ENCODE assay signal across 8 cellular contexts in genomic region chr1:43530483-43531452, GRCh38.
DNase-seq lines count a peak whose midpoint lies in the region; ATAC-seq, FAIRE-seq and TF ChIP-seq lines count a peak whose summit lies in the region.

Gene PTPRF (plus strand): TSS chr1:43530883. CDS start chr1:43545076, 14,193 bp downstream.

- H2AFZ ChIP-seq in KMS-11 (ENCODE audit: low read depth) = peak within 1 kb of the TSS; percentile 74; the same call in 1 of the 2 replicates

- DNase-seq in D721Med (ENCODE audit: insufficient read length, low spot score) = peak; percentile 74
- DNase-seq in dedifferentiated amniotic fluid mesenchymal stem cell (ENCODE audit: extremely low spot score) = peak; percentile 51
- peak in 2 of 3 donors; percentile 10 to 19 for DNase-seq in stimulated activated CD4-positive, alpha-beta T cell treated with anti-CD3 and anti-CD28 coated beads, Interleukin-12 subunit alpha, Interleukin-12 subunit beta, amount 100 ng/mL, for 48 hours (ENCODE audit: low read depth in 2 of 3, low spot score in 1 of 3)

- H4K20me1 ChIP-seq in KMS-11 (ENCODE audit: insufficient read depth) = no peaks in the 10 kb centered on the region

- H3K4me1 Mint-ChIP-seq in T-helper 1 cell treated with Interleukin-12 subunit alpha and Interleukin-12 subunit beta and Interleukin-4 antibody, amounts not matched to agents 30 μg/mL and 1 μg/mL, for 36 hours (ENCODE audit: low read depth) = peaks cover 13% of the 10 kb centered on the region

- H3K4me3 Mint-ChIP-seq in T-helper 1 cell treated with Interleukin-12 subunit alpha and Interleukin-12 subunit beta and Interleukin-4 antibody, amounts not matched to agents 30 μg/mL and 1 μg/mL, for 36 hours = peak within 1 kb of the TSS; percentile 88

- FAIRE-seq in D721Med (lab: Jason Lieb, UNC) = no peak

- no peaks in the 10 kb centered on the region for H3K9me3 Mint-ChIP-seq in T-helper 1 cell treated with Interleukin-12 subunit alpha and Interleukin-12 subunit beta and Interleukin-4 antibody, amounts not matched to agents 30 μg/mL and 1 μg/mL, for 36 hours

- H3K27me3 ChIP-seq in KMS-11 (ENCODE audit: insufficient read depth, low read depth) (no peaks in the 10 kb centered on the region), layer of hippocampus (ENCODE audit: control insufficient read depth, insufficient read depth, low read length) (no peaks in the 10 kb centered on the region)

- H3K27ac ChIP-seq in KMS-11 = no peak within 1 kb of the TSS
- H3K27ac ChIP-seq in layer of hippocampus (ENCODE audit: low read depth, low read length) = peak within 1 kb of the TSS; percentile 65

- no peak within 1 kb of the TSS for H3K4me3 ChIP-seq in KMS-11 (IDR thresholded peaks at IDR 0.05; ENCODE audit: insufficient read depth, low read depth, low read length)

- TF ChIP-seq CTCF in D721Med (IDR thresholded peaks at IDR 0.05; ENCODE audit: insufficient read depth, missing control alignments) = no peak
- TF ChIP-seq CTCF in KMS-11 (conservative IDR thresholded peaks at IDR 0.05; ENCODE audit: low read depth, low read length) = no peak

- no peak within 1 kb of the TSS for H3K27ac Mint-ChIP-seq in T-helper 1 cell treated with Interleukin-12 subunit alpha and Interleukin-12 subunit beta and Interleukin-4 antibody, amounts not matched to agents 30 μg/mL and 1 μg/mL, for 36 hours

- H3K9ac ChIP-seq in KMS-11 = peak within 1 kb of the TSS; percentile 41; the same call in 1 of the 2 replicates

- H3K79me2 ChIP-seq in KMS-11 (ENCODE audit: insufficient read depth, low read depth) = no peaks in the 10 kb centered on the region

- no peaks in the 10 kb centered on the region for H3K36me3 ChIP-seq in KMS-11 (ENCODE audit: insufficient read depth)

- H3K27me3 Mint-ChIP-seq in T-helper 1 cell treated with Interleukin-12 subunit alpha and Interleukin-12 subunit beta and Interleukin-4 antibody, amounts not matched to agents 30 μg/mL and 1 μg/mL, for 36 hours (ENCODE audit: low read depth) = peaks cover 58% of the 10 kb centered on the region

- ATAC-seq in HG02571 (IDR thresholded peaks at IDR 0.05; ENCODE audit: unreplicated experiment) = no peak
- no peak for ATAC-seq in GM19463 (IDR thresholded peaks at IDR 0.05; ENCODE audit: unreplicated experiment)

- peaks cover 16% of the 10 kb centered on the region for H3K4me1 ChIP-seq in KMS-11 (ENCODE audit: low read depth, poor library complexity, severe bottlenecking)

- H3K4me2 ChIP-seq in KMS-11 = peak within 1 kb of the TSS; percentile 76

- H3K36me3 Mint-ChIP-seq in T-helper 1 cell treated with Interleukin-12 subunit alpha and Interleukin-12 subunit beta and Interleukin-4 antibody, amounts not matched to agents 30 μg/mL and 1 μg/mL, for 36 hours (ENCODE audit: low read depth) = peaks cover 2% of the 10 kb centered on the region

Comparison
In these comparisons a context has a peak if more than half of its experiments do, and no peak if none do; other contexts are left out.
1. DNase-seq: peak in every context shown above with its lines; median percentile 74 in D721Med; 51 in dedifferentiated amniotic fluid mesenchymal stem cell; 14 in stimulated activated CD4-positive, alpha-beta T cell treated with anti-CD3 and anti-CD28 coated beads, Interleukin-12 subunit alpha, Interleukin-12 subunit beta, amount 100 ng/mL, for 48 hours.